Comparison of ENCODE assay signal across 1 cellular context in the genomic region with DNA sequence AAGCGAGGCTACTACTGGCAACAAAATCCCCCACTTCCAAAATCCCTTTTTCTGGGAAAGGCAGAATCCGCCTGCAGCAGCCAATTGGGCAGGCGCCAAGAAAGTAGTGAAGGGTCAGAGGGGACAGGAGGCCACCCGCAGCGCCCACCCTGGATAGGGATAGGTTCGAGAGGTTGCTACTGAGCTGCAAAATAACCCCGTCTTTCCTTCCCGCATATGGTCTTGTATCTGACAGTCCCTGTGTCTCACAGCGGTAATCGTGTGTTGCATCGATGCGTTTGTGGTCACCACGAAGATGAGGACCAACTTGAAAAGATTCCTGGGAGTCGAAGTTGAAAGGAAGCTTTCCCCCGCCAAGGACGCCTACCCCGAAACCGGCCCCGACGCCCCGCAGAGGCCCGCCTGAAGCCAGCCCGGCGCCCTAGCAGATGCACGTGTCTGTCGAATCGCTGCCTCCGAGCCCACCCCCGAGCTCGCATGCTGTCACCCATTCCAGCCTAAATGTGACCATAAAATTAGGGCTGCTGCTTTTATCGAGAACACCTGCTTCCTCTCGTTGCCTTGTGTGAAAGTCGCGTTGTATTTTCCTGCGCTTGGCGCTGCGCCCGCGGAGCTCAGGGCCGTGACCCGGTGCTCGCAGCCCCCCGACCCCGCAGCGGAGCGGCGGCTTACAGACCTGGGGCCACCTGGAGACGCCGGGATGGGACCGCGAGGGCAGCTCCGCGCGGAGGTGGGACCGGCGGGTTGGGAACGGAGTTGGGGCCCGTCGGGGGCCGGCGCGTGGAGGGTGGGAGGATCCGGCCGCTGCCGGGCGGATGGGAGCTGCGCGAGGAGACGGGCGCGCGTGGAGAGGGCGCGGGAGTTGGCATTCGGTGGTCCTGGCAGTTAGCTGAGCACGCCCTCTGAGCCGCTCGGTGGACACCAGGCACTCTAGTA.
TF ChIP-seq lines count a peak whose summit lies in the region.

TSS of gene CMTM2 (plus strand) at position 868 of the 936 bp plus-strand sequence. CDS start 145 bp downstream, outside the sequence.

TF ChIP-seq in H1, 55 proteins besides CTCF, POLR2A, EP300 and RAD21 (continued from another document):
- peak; percentile 83 for TF ChIP-seq SUZ12 (IDR thresholded peaks at IDR 0.05; ENCODE audit: low read length)
- TF ChIP-seq E2F6 (IDR thresholded peaks at IDR 0.05): peak; percentile 65; the same call in 1 of the 2 replicates
- TF ChIP-seq SP2 (IDR thresholded peaks at IDR 0.05; ENCODE audit: low read length): no peak
- no peak for TF ChIP-seq ZNF274 (IDR thresholded peaks at IDR 0.05; ENCODE audit: borderline replicate concordance, extremely low read depth, low read length)
- TF ChIP-seq, protein P1, sequence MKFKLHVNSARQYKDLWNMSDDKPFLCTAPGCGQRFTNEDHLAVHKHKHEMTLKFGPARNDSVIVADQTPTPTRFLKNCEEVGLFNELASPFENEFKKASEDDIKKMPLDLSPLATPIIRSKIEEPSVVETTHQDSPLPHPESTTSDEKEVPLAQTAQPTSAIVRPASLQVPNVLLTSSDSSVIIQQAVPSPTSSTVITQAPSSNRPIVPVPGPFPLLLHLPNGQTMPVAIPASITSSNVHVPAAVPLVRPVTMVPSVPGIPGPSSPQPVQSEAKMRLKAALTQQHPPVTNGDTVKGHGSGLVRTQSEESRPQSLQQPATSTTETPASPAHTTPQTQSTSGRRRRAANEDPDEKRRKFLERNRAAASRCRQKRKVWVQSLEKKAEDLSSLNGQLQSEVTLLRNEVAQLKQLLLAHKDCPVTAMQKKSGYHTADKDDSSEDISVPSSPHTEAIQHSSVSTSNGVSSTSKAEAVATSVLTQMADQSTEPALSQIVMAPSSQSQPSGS (IDR thresholded peaks at IDR 0.05; ENCODE audit: low read length): no peak
- no peak for TF ChIP-seq CREB1 (IDR thresholded peaks at IDR 0.05)
- no peak for TF ChIP-seq TBP (IDR thresholded peaks at IDR 0.05; ENCODE audit: low read depth, low read length)
- TF ChIP-seq ASH2L (IDR thresholded peaks at IDR 0.05; ENCODE audit: low read length): peak; percentile 59
- 0 out of 4 replicates have a peak, but pooled peaks of 1 of the 2 experiments have one; percentile 18 for TF ChIP-seq SIN3A (conservative IDR thresholded peaks at IDR 0.05 in 1 of 2, IDR thresholded peaks at IDR 0.05 in 1 of 2; ENCODE audit: low read depth in 1 of 2, low read length in 2 of 2)
- TF ChIP-seq PHF8 (conservative IDR thresholded peaks at IDR 0.05; ENCODE audit: low read depth, low read length): no peak
- no peak for TF ChIP-seq GTF2F1 (IDR thresholded peaks at IDR 0.05; ENCODE audit: borderline replicate concordance, low read depth, low read length)
- no peak for TF ChIP-seq CTBP2 (IDR thresholded peaks at IDR 0.05; ENCODE audit: borderline replicate concordance, insufficient read depth, insufficient read length, low read length)
- no peak for TF ChIP-seq HDAC6 (IDR thresholded peaks at IDR 0.05; ENCODE audit: low read depth, low read length)
- no peak for TF ChIP-seq BCL11A (IDR thresholded peaks at IDR 0.05; ENCODE audit: low read depth in 2 of 2, low read length in 2 of 2)
- peak; percentile 81 for TF ChIP-seq EZH2 (IDR thresholded peaks at IDR 0.05; ENCODE audit: low read depth, low read length, severe bottlenecking)
- TF ChIP-seq SP1 (IDR thresholded peaks at IDR 0.05; ENCODE audit: low read depth, low read length): no peak
TF ChIP-seq in H1: peak in this region for 8.
